24 cellular contexts compared by ENCODE assay signal in genomic region chr11:82775218-82775617, GRCh38. TPM values are rescaled to one million over a fixed set of nuclear protein-coding genes. Genes with fewer than 3 reads are reported as not detected.
"Had no signal": no experiment of that assay in that cellular context is flagged by ENCODE, and none has a peak within 500 bp of the region (broad histone marks: within the 10 kb centered on the region; RNA-seq: fewer than 3 reads in every experiment).

No MANE protein-coding gene starts in this region.

- H3K4me3 ChIP-seq: esophagus muscularis mucosa, heart right ventricle, left lung, neural progenitor cell, psoas muscle, sigmoid colon, stomach, thyroid gland, vagina had no signal

- H3K9me3 Mint-ChIP-seq: dendritic cell treated with granulocyte-macrophage colony-stimulating factor and Interleukin-4, amounts not matched to agents 40 ng/mL and 50 ng/mL, for 4 days; endodermal cell had no signal

- H3K4me1 Mint-ChIP-seq: nephron; neural progenitor cell; stimulated activated effector memory CD8-positive, alpha-beta T cell treated with anti-CD3 and anti-CD28 coated beads, Interleukin-12 subunit alpha, Interleukin-12 subunit beta, amount 100 ng/mL, for 72 hours had no signal

- H2AFZ ChIP-seq: neural progenitor cell had no signal

- DNase-seq: effector CD8-positive, alpha-beta T cell; heart right ventricle; left cardiac atrium; left lung; midbrain; psoas muscle; right cardiac atrium; sigmoid colon; stimulated activated naive CD4-positive, alpha-beta T cell treated with Interleukin-2 at 50 U/mL for 16 hours; stomach; thyroid gland had no signal

- H3K27me3 ChIP-seq: esophagus muscularis mucosa, foreskin keratinocyte, heart right ventricle, left lung, sigmoid colon, stomach, thyroid gland, vagina had no signal

- H3K27ac Mint-ChIP-seq: dendritic cell treated with granulocyte-macrophage colony-stimulating factor and Interleukin-4, amounts not matched to agents 40 ng/mL and 50 ng/mL, for 4 days; naive thymus-derived CD4-positive, alpha-beta T cell; nephron; neural progenitor cell; stimulated activated effector memory CD8-positive, alpha-beta T cell treated with anti-CD3 and anti-CD28 coated beads, Interleukin-12 subunit alpha, Interleukin-12 subunit beta, amount 100 ng/mL, for 72 hours had no signal

- H3K9me3 ChIP-seq: thyroid gland, vagina had no signal

- H3K4me1 ChIP-seq: esophagus muscularis mucosa, foreskin keratinocyte, heart right ventricle, left lung, neural progenitor cell, psoas muscle, sigmoid colon, stomach, thyroid gland, vagina had no signal

- FAIRE-seq: islet of Langerhans had no signal

- H3K36me3 Mint-ChIP-seq: stimulated activated effector memory CD8-positive, alpha-beta T cell treated with anti-CD3 and anti-CD28 coated beads, Interleukin-12 subunit alpha, Interleukin-12 subunit beta, amount 100 ng/mL, for 72 hours had no signal

- H3K27me3 Mint-ChIP-seq: dendritic cell treated with granulocyte-macrophage colony-stimulating factor and Interleukin-4, amounts not matched to agents 40 ng/mL and 50 ng/mL, for 4 days had no signal

- H3K27ac ChIP-seq: esophagus muscularis mucosa, foreskin keratinocyte, heart right ventricle, left lung, neural progenitor cell, psoas muscle, sigmoid colon, stomach, thyroid gland, vagina had no signal

- H3K4me2 ChIP-seq: neural progenitor cell had no signal

- H3K4me3 Mint-ChIP-seq: dendritic cell treated with granulocyte-macrophage colony-stimulating factor and Interleukin-4, amounts not matched to agents 40 ng/mL and 50 ng/mL, for 4 days; endodermal cell; naive thymus-derived CD4-positive, alpha-beta T cell; nephron; neural progenitor cell; stimulated activated effector memory CD8-positive, alpha-beta T cell treated with anti-CD3 and anti-CD28 coated beads, Interleukin-12 subunit alpha, Interleukin-12 subunit beta, amount 100 ng/mL, for 72 hours had no signal

- H3K9ac ChIP-seq: neural progenitor cell had no signal

- H3K36me3 ChIP-seq: esophagus muscularis mucosa, heart right ventricle, left lung, neural progenitor cell, sigmoid colon, stomach, thyroid gland, vagina had no signal

RNA-seq across cellular contexts. Expression of gene FAM181B, which starts 41.6 kb away (rescaled TPM):
- total RNA-seq: endothelial cell of umbilical vein, left lung, lung microvascular endothelial cell had no signal
- polyA plus RNA-seq: endothelial cell of umbilical vein, fibroblast of lung had no signal
